In the genomic region with DNA sequence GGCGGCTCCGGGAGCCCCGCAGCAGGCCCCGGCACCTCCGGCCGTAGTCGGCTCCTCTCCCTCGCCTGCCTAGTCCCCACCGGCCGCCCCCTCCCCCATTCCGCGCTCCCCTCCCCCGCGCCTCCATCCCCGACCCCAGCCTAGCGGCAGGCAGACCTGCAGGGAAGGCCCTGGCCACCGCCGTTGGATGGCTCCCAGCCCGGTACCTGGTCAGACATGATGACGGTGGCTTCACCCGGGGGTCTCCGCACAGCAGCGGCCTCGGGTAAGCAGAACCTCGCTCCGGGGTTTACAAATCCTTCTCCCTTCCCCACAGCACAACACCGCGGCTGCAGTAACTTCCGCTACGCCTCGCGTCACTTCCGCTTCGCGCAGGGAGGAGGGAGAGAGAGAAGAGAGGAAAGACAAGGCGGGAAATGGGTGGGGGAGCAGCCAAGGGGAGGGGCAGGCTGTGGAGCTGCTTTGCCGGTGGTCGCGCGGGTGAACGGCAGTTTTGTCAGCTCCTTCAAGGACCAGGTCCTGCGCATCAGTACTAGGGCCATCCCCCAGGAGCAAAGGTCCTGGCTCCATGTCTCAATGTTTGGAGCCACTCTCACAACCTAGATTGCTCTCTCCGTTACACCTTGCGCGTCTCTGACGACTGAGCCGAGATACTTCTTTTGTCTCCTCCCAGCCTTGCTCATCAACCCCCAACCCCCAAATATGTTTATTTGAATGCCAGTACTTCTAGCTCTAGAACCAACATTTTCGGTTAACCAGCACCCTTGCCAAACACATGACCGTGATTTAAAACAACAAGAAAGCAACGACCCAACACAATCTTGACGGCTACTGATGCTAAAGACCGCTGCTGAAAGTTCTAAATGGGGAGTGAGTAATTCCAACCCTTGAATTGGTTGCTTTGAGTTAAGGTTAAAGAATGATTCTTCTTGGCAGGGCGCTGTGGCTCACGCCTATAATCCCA, we compare ENCODE assay signal across 8 cellular contexts. TPM values are rescaled to one million over a fixed set of nuclear protein-coding genes. Genes with fewer than 3 reads are reported as not detected.
DNase-seq lines count a peak whose midpoint lies in the region; ATAC-seq, FAIRE-seq and TF ChIP-seq lines count a peak whose summit lies in the region.

A gene (minus strand): TSS at position 364 of the 964 bp plus-strand sequence. CDS start 146 bp downstream, at position 218.

- H3K36me3 Mint-ChIP-seq in WTC11, result no peaks in the 10 kb centered on the region

- CTCF ChIA-PET in AG04450 (lab: Charles Lee), result interaction anchor here (0.9 kb wide), 1 partner anchor 378 kb away, joined by 3 read pairs; no protein-coding TSS in a partner anchor
- CTCF ChIA-PET in WTC11 (lab: Charles Lee), result no interaction called here

- peak within 1 kb of the TSS; percentile 97 for H3K4me3 Mint-ChIP-seq in WTC11

- POLR2A ChIA-PET in AG04450 (lab: Yijun Ruan, JAX) (interaction anchor here (0.9 to 1.5 kb wide), 2 partner anchors 8 to 16 kb away, joined by 3 read pairs; no protein-coding TSS in a partner anchor), WTC11 (lab: Charles Lee) (interaction anchor here (0.6 to 2.2 kb wide), 5 partner anchors 10 to 31 kb away, joined by 3 to 13 read pairs (median 4); no protein-coding TSS in a partner anchor)

- FAIRE-seq in bronchial epithelial cell (lab: Jason Lieb, UNC) (no peak), small intestine (lab: Jason Lieb, UNC) (no peak)

- H3K27ac ChIP-seq in AG04450 (ENCODE audit: low read depth, low read length) (peak within 1 kb of the TSS; percentile 80), small intestine (ENCODE audit: low read depth in 1 of 2, low read length in 1 of 2) (peak within 1 kb of the TSS; percentile 74 to 93)

- DNase-seq in AG04450 (ENCODE audit: low read depth, low spot score) (no peak), NCI-H2227 treated with DMSO at 0.1 percent for 48 hours (lab: John Stamatoyannopoulos, UW) (peak; percentile 96), WTC11 (ENCODE audit: low spot score) (peak; percentile 93), bronchial epithelial cell (ENCODE audit: low read depth) (peak; percentile 79), iPS-NIHi11 (ENCODE audit: low spot score) (peak; percentile 95), small intestine (peak; percentile 93)

- H3K9me3 ChIP-seq in AG04450 (ENCODE audit: control insufficient read depth, insufficient read depth, low read length) (no peaks in the 10 kb centered on the region; the same call in 1 of the 2 replicates), small intestine (ENCODE audit: control insufficient read depth, low read depth) (no peaks in the 10 kb centered on the region)

- H3K4me1 ChIP-seq in small intestine (ENCODE audit: control insufficient read depth in 2 of 2, insufficient read depth in 1 of 2, low read depth in 1 of 2, low read length in 1 of 2), result no peaks in the 10 kb centered on the region

- H3K27me3 Mint-ChIP-seq in WTC11 (ENCODE audit: low read depth), result no peaks in the 10 kb centered on the region

- H3K9me3 Mint-ChIP-seq in WTC11, result no peaks in the 10 kb centered on the region

- H3K4me3 ChIP-seq in AG04450 (ENCODE audit: low read depth, low read length), result peak within 1 kb of the TSS; percentile 88
- peak within 1 kb of the TSS; percentile 67 for H3K4me3 ChIP-seq in bronchial epithelial cell (ENCODE audit: low read depth, low read length)
- peak within 1 kb of the TSS; percentile 91 to 99 for H3K4me3 ChIP-seq in small intestine (ENCODE audit: low read depth in 1 of 2, low read length in 2 of 2)

- H3K36me3 ChIP-seq in bronchial epithelial cell (ENCODE audit: control insufficient read depth, insufficient read depth, low read length) (no peaks in the 10 kb centered on the region), small intestine (ENCODE audit: control insufficient read depth in 2 of 2, insufficient read depth in 2 of 2, low read length in 2 of 2) (no peaks in the 10 kb centered on the region)

- ATAC-seq in GM18909 (IDR thresholded peaks at IDR 0.05; ENCODE audit: poor library complexity, unreplicated experiment) (peak; percentile 97), HG03159 (IDR thresholded peaks at IDR 0.05; ENCODE audit: unreplicated experiment) (peak; percentile 95), WTC11 (peak; percentile 89)

- peak within 1 kb of the TSS; percentile 98 for H3K27ac Mint-ChIP-seq in WTC11

- WGBS in small intestine, 3 donors, result 2 to 4% (median 3%) methylated on average over 41 to 54 of the region's 54 CpGs

- no peak for TF ChIP-seq CTCF in AG04450 (IDR thresholded peaks at IDR 0.05; ENCODE audit: low read depth, low read length)
- TF ChIP-seq CTCF in WTC11 (IDR thresholded peaks at IDR 0.05), result no peak
- no peak for TF ChIP-seq CTCF in bronchial epithelial cell (IDR thresholded peaks at IDR 0.05; ENCODE audit: insufficient read depth, low read length, severe bottlenecking)

- peaks cover 21% of the 10 kb centered on the region for H3K4me1 Mint-ChIP-seq in WTC11

- H3K27me3 ChIP-seq in AG04450 (ENCODE audit: control insufficient read depth, insufficient read depth, low read length) (no peaks in the 10 kb centered on the region), bronchial epithelial cell (ENCODE audit: control insufficient read depth, insufficient read depth, low read length) (no peaks in the 10 kb centered on the region), small intestine (ENCODE audit: control insufficient read depth in 2 of 2, insufficient read depth in 2 of 2, low read length in 2 of 2) (no peaks in the 10 kb centered on the region)

TF ChIP-seq in WTC11, 78 proteins besides CTCF, POLR2A, EP300 and RAD21 (continues in another document):
- TF ChIP-seq, protein P1, sequence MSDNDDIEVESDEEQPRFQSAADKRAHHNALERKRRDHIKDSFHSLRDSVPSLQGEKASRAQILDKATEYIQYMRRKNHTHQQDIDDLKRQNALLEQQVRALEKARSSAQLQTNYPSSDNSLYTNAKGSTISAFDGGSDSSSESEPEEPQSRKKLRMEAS (CRISPR knock-in tag; IDR thresholded peaks at IDR 0.05), result peak; percentile 77; the same call in 1 of the 2 replicates
- TF ChIP-seq NFE2L1 (CRISPR knock-in tag; IDR thresholded peaks at IDR 0.05) (peak; percentile 92), KAT7 (CRISPR knock-in tag; IDR thresholded peaks at IDR 0.05; ENCODE audit: borderline replicate concordance) (no peak), ATF1 (CRISPR knock-in tag; IDR thresholded peaks at IDR 0.05) (no peak), MYBL2 (CRISPR knock-in tag; IDR thresholded peaks at IDR 0.05) (peak; percentile 77; the same call in 1 of the 2 replicates), ZNF219 (CRISPR knock-in tag; IDR thresholded peaks at IDR 0.05; ENCODE audit: borderline replicate concordance) (no peak), FOXJ3 (CRISPR knock-in tag; IDR thresholded peaks at IDR 0.05; ENCODE audit: borderline replicate concordance) (no peak), FOXP1 (CRISPR knock-in tag; IDR thresholded peaks at IDR 0.05; ENCODE audit: borderline replicate concordance) (peak; percentile 89), CREM (CRISPR knock-in tag; IDR thresholded peaks at IDR 0.05) (peak; percentile 90; the same call in 1 of the 2 replicates), JUN (CRISPR knock-in tag; IDR thresholded peaks at IDR 0.05) (no peak)
- TF ChIP-seq, protein P2, sequence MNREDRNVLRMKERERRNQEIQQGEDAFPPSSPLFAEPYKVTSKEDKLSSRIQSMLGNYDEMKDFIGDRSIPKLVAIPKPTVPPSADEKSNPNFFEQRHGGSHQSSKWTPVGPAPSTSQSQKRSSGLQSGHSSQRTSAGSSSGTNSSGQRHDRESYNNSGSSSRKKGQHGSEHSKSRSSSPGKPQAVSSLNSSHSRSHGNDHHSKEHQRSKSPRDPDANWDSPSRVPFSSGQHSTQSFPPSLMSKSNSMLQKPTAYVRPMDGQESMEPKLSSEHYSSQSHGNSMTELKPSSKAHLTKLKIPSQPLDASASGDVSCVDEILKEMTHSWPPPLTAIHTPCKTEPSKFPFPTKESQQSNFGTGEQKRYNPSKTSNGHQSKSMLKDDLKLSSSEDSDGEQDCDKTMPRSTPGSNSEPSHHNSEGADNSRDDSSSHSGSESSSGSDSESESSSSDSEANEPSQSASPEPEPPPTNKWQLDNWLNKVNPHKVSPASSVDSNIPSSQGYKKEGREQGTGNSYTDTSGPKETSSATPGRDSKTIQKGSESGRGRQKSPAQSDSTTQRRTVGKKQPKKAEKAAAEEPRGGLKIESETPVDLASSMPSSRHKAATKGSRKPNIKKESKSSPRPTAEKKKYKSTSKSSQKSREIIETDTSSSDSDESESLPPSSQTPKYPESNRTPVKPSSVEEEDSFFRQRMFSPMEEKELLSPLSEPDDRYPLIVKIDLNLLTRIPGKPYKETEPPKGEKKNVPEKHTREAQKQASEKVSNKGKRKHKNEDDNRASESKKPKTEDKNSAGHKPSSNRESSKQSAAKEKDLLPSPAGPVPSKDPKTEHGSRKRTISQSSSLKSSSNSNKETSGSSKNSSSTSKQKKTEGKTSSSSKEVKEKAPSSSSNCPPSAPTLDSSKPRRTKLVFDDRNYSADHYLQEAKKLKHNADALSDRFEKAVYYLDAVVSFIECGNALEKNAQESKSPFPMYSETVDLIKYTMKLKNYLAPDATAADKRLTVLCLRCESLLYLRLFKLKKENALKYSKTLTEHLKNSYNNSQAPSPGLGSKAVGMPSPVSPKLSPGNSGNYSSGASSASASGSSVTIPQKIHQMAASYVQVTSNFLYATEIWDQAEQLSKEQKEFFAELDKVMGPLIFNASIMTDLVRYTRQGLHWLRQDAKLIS (CRISPR knock-in tag; IDR thresholded peaks at IDR 0.05; ENCODE audit: borderline replicate concordance), result no peak; the same call in 1 of the 2 replicates
- TF ChIP-seq, protein P3, sequence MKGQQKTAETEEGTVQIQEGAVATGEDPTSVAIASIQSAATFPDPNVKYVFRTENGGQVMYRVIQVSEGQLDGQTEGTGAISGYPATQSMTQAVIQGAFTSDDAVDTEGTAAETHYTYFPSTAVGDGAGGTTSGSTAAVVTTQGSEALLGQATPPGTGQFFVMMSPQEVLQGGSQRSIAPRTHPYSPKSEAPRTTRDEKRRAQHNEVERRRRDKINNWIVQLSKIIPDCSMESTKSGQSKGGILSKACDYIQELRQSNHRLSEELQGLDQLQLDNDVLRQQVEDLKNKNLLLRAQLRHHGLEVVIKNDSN (CRISPR knock-in tag; IDR thresholded peaks at IDR 0.05), result 0 out of 2 replicates have a peak, but pooled peaks have one; percentile 49
- TF ChIP-seq, protein P4, sequence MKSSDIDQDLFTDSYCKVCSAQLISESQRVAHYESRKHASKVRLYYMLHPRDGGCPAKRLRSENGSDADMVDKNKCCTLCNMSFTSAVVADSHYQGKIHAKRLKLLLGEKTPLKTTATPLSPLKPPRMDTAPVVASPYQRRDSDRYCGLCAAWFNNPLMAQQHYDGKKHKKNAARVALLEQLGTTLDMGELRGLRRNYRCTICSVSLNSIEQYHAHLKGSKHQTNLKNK (CRISPR knock-in tag; IDR thresholded peaks at IDR 0.05), result no peak

RNA-seq across cellular contexts. Expression of the gene that starts here (rescaled TPM):
- 138 and 192 TPM in 2 replicates for polyA plus RNA-seq in AG04450 (2011; rRNA removed)
- polyA minus RNA-seq in AG04450 (2011; rRNA and poly(A)+ RNA removed), result 48.5 and 82.6 TPM in 2 replicates
- 172 to 181 TPM (median 172 TPM) in 3 replicates for total RNA-seq in WTC11 (2021)
- 97.7 and 108 TPM in 2 replicates for total RNA-seq in bronchial epithelial cell
- 100 to 1,000 TPM in 2 of 3 donors, 10 to 100 TPM in 1; 93.6 to 156 (median 116) TPM for polyA plus RNA-seq in small intestine
